In genomic region chr4:9483682-9484081, GRCh38 we compare ENCODE assay signal across 5 cellular contexts. TPM values are rescaled to one million over a fixed set of nuclear protein-coding genes. Genes with fewer than 3 reads are reported as not detected.
"Had no signal": no experiment of that assay in that cellular context is flagged by ENCODE, and none has a peak within 500 bp of the region (broad histone marks: within the 10 kb centered on the region; RNA-seq: fewer than 3 reads in every experiment).

No MANE protein-coding gene starts in this region.

RNA-seq across cellular contexts. Expression of gene DEFB131A, which starts 39.5 kb away (rescaled TPM):
- total RNA-seq: GM23338, H1, H9, HT-29, IMR-90 had no signal
- polyA plus RNA-seq: GM23338, H1, IMR-90 had no signal
